7 cellular contexts compared by ENCODE assay signal in genomic region chr5:67152400-67152799, GRCh38. TPM values are rescaled to one million over a fixed set of nuclear protein-coding genes. Genes with fewer than 3 reads are reported as not detected.
"Had no signal": no experiment of that assay in that cellular context is flagged by ENCODE, and none has a peak within 500 bp of the region (broad histone marks: within the 10 kb centered on the region; RNA-seq: fewer than 3 reads in every experiment).

No MANE protein-coding gene starts in this region.

- H3K27me3 Mint-ChIP-seq: IgD-negative memory B cell had no signal

- H3K27ac ChIP-seq: HL-60 had no signal

- H3K9me3 Mint-ChIP-seq: GM23338, H9, IgD-negative memory B cell had no signal

- ATAC-seq: GM23338, HepG2 had no signal

- H3K4me3 Mint-ChIP-seq: GM23338, H9, IgD-negative memory B cell had no signal

- DNase-seq: H9, HCEC 1CT had no signal

- H3K4me3 ChIP-seq: GM23338 had no signal

- H3K27ac Mint-ChIP-seq: GM23338, H9, IgD-negative memory B cell had no signal

RNA-seq across cellular contexts. Expression of gene CD180, which starts 44.2 kb away (rescaled TPM):
- total RNA-seq: GM23338, H1, H9, HepG2 had no signal
- polyA plus RNA-seq: GM23338, H1, HepG2 had no signal
